In the genomic region with DNA sequence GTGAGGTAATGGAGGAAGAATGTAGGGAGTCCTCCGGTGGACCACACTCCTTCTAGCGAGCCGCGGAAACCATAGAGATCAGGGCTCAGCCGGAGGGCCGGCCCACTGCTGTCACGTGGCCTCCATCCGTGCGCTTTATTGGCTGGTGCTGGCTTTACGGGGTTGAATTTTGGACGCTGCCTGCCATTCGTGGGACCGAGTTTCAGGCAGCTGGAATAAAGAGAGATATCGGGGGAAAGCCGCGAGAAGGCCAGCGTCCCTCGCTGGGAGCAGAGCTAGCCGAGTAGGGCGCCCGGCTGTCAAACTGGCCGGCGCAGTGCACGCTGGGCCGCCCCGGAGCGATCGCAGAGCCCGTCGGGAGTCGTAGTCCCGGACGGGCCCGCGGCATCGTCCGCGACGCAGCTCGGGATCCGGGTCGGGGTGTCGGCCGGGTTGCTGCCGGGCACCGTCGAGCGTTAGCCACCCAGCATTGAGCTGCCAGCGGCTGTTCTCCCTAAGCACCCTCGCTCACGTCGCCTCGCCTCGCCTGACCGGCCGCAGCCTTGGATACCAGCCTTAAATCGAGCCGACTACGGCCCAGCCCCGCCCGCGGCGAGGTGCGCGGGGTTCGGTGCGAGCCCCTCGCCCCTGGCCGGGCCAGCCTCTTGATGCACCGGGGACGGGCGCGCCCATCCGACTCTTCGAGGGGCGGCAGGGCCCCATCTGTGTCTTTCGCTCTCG, we compare ENCODE assay signal across 8 cellular contexts. TPM values are rescaled to one million over a fixed set of nuclear protein-coding genes. Genes with fewer than 3 reads are reported as not detected.
DNase-seq lines count a peak whose midpoint lies in the region; ATAC-seq and TF ChIP-seq lines count a peak whose summit lies in the region.
"Not testable (repeated sequence)": the region's sequence is repeated elsewhere in the genome, so short reads cannot be mapped to it uniquely, and the experiment has no call there.

A gene with protein sequence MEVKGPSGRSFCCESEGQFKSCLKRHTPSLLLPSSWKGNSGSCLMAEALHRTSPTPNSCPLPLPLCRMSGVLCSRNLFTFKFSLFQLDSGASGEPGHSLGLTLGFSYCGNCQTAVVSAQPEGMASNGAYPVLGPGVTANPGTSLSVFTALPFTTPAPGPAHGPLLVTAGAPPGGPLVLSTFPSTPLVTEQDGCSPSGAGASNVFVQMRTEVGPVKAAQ (N-terminal part only) (plus strand): TSS at position 244 of the 720 bp plus-strand sequence. CDS start 15,002 bp downstream, outside the sequence.

- not testable (repeated sequence) for H3K23ac ChIP-seq in mesenchymal stem cell (ENCODE audit: low read length in 2 of 2)

- peak; percentile 90 for ATAC-seq in CD4-positive, alpha-beta T cell (ENCODE audit: poor library complexity)
- ATAC-seq in GM19463 (IDR thresholded peaks at IDR 0.05; ENCODE audit: unreplicated experiment) (peak; percentile 90), HG03521 (IDR thresholded peaks at IDR 0.05; ENCODE audit: unreplicated experiment) (peak; percentile 85)

- H3K4me3 Mint-ChIP-seq in CD4-positive, alpha-beta T cell = peak within 1 kb of the TSS; percentile 99
- peak within 1 kb of the TSS; percentile 72 for H3K4me3 Mint-ChIP-seq in endodermal cell

- not testable (repeated sequence) for H2AK5ac ChIP-seq in mesenchymal stem cell (ENCODE audit: low read length, severe bottlenecking)

- not testable (repeated sequence) for TF ChIP-seq CTCF in CD4-positive, alpha-beta T cell (IDR thresholded peaks at IDR 0.05); endodermal cell (conservative IDR thresholded peaks at IDR 0.05)

- peak within 1 kb of the TSS; percentile 49 for H3K4me2 ChIP-seq in mesenchymal stem cell (ENCODE audit: low read length, poor library complexity, severe bottlenecking)

- H2BK5ac ChIP-seq in mesenchymal stem cell (ENCODE audit: low read depth, low read length, poor library complexity, severe bottlenecking) = not testable (repeated sequence)

- H3K9ac ChIP-seq in endodermal cell (ENCODE audit: extremely low read depth, low read length, poor library complexity, severe bottlenecking) (peak within 1 kb of the TSS; percentile 49), mesenchymal stem cell (ENCODE audit: low read length) (peak within 1 kb of the TSS; percentile 71)

- peak; percentile 55 to 77 (median 64) for DNase-seq in CD4-positive, alpha-beta T cell
- DNase-seq in NK-92 treated with Interleukin-12 subunit alpha and Interleukin-12 subunit beta, amount 100 ng/mL, for 24 hours (lab: John Stamatoyannopoulos, UW) = peak; percentile 71
- DNase-seq in activated CD8-positive, alpha-beta memory T cell treated with anti-CD3 and anti-CD28 coated beads, Interleukin-2, amount 50 U/mL, for 24 hours (ENCODE audit: extremely low read depth) = peak; percentile 39
- DNase-seq in endodermal cell (peak; percentile 88), mesenchymal stem cell (peak; percentile 86)
- DNase-seq in stimulated activated CD4-positive, alpha-beta T cell treated with anti-CD3 and anti-CD28 coated beads, TNF-alpha, amount 100 ng/mL, for 1 hour (ENCODE audit: low read depth in 3 of 3, low spot score in 1 of 3) = peak; percentile 42 to 45 (median 42)

- not testable (repeated sequence) for H3K36me3 ChIP-seq in endodermal cell (ENCODE audit: control insufficient read depth, insufficient read depth, low read length); mesenchymal stem cell (ENCODE audit: control insufficient read depth in 1 of 2, insufficient read depth in 2 of 2, low read depth in 1 of 2, low read length in 2 of 2)

- H3K27me3 Mint-ChIP-seq in CD4-positive, alpha-beta T cell; endodermal cell (ENCODE audit: insufficient read depth): not testable (repeated sequence)

- H3K27ac ChIP-seq in CD4-positive, alpha-beta T cell (ENCODE audit: low read depth, low read length) = peak within 1 kb of the TSS; percentile 50
- H3K27ac ChIP-seq in endodermal cell (ENCODE audit: low read depth, low read length) (peak within 1 kb of the TSS; percentile 93), mesenchymal stem cell (ENCODE audit: low read length, poor library complexity, severe bottlenecking) (peak within 1 kb of the TSS; percentile 64)

- peak within 1 kb of the TSS; percentile 69 for H2AFZ ChIP-seq in mesenchymal stem cell (ENCODE audit: low read depth, low read length)

- H3K4ac ChIP-seq in mesenchymal stem cell (ENCODE audit: low read depth in 1 of 2, low read length in 2 of 2) = not testable (repeated sequence)

- H3K4me1 ChIP-seq in endodermal cell (ENCODE audit: control insufficient read depth, insufficient read depth, low read length); mesenchymal stem cell (ENCODE audit: control insufficient read depth, insufficient read depth, low read depth, low read length): not testable (repeated sequence)

- H3K79me1 ChIP-seq in mesenchymal stem cell (replicated peaks; ENCODE audit: low read length, poor library complexity, severe bottlenecking) = not testable (repeated sequence)

- not testable (repeated sequence) for H3K9me3 Mint-ChIP-seq in CD4-positive, alpha-beta T cell; endodermal cell

- CTCF ChIA-PET in CD4-positive, alpha-beta T cell (lab: Charles Lee) = not testable (repeated sequence)

- H3K4me3 ChIP-seq in endodermal cell (ENCODE audit: low read length) (peak within 1 kb of the TSS; percentile 79), mesenchymal stem cell (ENCODE audit: insufficient read depth in 1 of 2, low read depth in 1 of 2, low read length in 2 of 2) (peak within 1 kb of the TSS; percentile 68 to 70)

- not testable (repeated sequence) for H4K91ac ChIP-seq in mesenchymal stem cell (ENCODE audit: low read length)

- H2BK12ac ChIP-seq in mesenchymal stem cell (ENCODE audit: low read length in 2 of 2) = not testable (repeated sequence)

- H3K9me3 ChIP-seq in CD4-positive, alpha-beta T cell (ENCODE audit: control insufficient read depth, low read length); endodermal cell (ENCODE audit: control insufficient read depth, low read length); mesenchymal stem cell (ENCODE audit: control insufficient read depth, low read length): not testable (repeated sequence)

- H4K8ac ChIP-seq in mesenchymal stem cell (ENCODE audit: low read length) = peak within 1 kb of the TSS; percentile 54

- H3K4me1 Mint-ChIP-seq in CD4-positive, alpha-beta T cell (ENCODE audit: low read depth) = peaks cover 31% of the 10 kb centered on the region
- H3K4me1 Mint-ChIP-seq in endodermal cell = not testable (repeated sequence)

- not testable (repeated sequence) for H2BK120ac ChIP-seq in mesenchymal stem cell (ENCODE audit: low read depth, low read length)

- H3K36me3 Mint-ChIP-seq in CD4-positive, alpha-beta T cell (ENCODE audit: low read depth); endodermal cell (ENCODE audit: low read depth): not testable (repeated sequence)

- POLR2A ChIA-PET in CD4-positive, alpha-beta T cell (lab: Charles Lee) = not testable (repeated sequence)

- peak within 1 kb of the TSS; percentile 43 to 70 for H3K18ac ChIP-seq in mesenchymal stem cell (ENCODE audit: low read depth in 1 of 2, low read length in 2 of 2)

- peak within 1 kb of the TSS; percentile 95 for H3K27ac Mint-ChIP-seq in CD4-positive, alpha-beta T cell
- H3K27ac Mint-ChIP-seq in endodermal cell = peak within 1 kb of the TSS; percentile 64

- intact Hi-C loops in CD4-positive, alpha-beta T cell (cut with DNase I, micrococcal nuclease) = not testable (repeated sequence)

- H2BK15ac ChIP-seq in mesenchymal stem cell (ENCODE audit: low read depth, poor library complexity, severe bottlenecking) = not testable (repeated sequence)

- peak within 1 kb of the TSS in 1 of 2 experiments; percentile 41 for H3K14ac ChIP-seq in mesenchymal stem cell (ENCODE audit: low read length in 2 of 2)

- H3K27me3 ChIP-seq in CD4-positive, alpha-beta T cell (ENCODE audit: control insufficient read depth, insufficient read depth, low read length); endodermal cell (ENCODE audit: control insufficient read depth, insufficient read depth, low read length, poor library complexity, severe bottlenecking); mesenchymal stem cell (ENCODE audit: control insufficient read depth in 1 of 2, insufficient read depth in 1 of 2, low read length in 2 of 2): not testable (repeated sequence)

- WGBS in endodermal cell (ENCODE audit: insufficient coverage in 1 of 2, insufficient read length in 1 of 2), 2 experiments = 0% methylated on average over 22 of the region's 78 CpGs; no CpG with 5 or more reads in 1 of the 2 experiments
- 0% methylated on average over 11 of the region's 78 CpGs for WGBS in mesenchymal stem cell

RNA-seq across cellular contexts. Expression of the gene that starts here (rescaled TPM):
- 1 to 10 TPM in 1 of 2 experiments, under 1 TPM in 1; 0.99 to 1.6 TPM for total RNA-seq in CD4-positive, alpha-beta T cell
- under 1 TPM in 1 of 2 donors, not detected in 1; 0.35 TPM for total RNA-seq in endodermal cell
- not detected for polyA plus RNA-seq in endodermal cell (2013, experiment 1 of 2)
- not detected for polyA plus RNA-seq in endodermal cell (2013, experiment 2 of 2)
- 0.01 TPM for polyA plus RNA-seq in mesenchymal stem cell (2013, experiment 1 of 2)
- not detected for polyA plus RNA-seq in mesenchymal stem cell (2013, experiment 2 of 2)

Comparison
In these comparisons a context has a peak if more than half of its experiments do, and no peak if none do; other contexts are left out.
1. Peak in every context shown above with its lines: DNase-seq, ATAC-seq, H3K4me3 ChIP-seq and H3K27ac ChIP-seq.
2. Peak in DNase-seq, H3K4me3 ChIP-seq, H3K27ac ChIP-seq and H3K9ac ChIP-seq in endodermal cell; RNA of the gene not detected or under 1 TPM.